ENCODE assay signal across 1 cellular context in genomic region chr11:96162816-96163499, GRCh38.
TF ChIP-seq lines count a peak whose summit lies in the region.

No MANE protein-coding gene starts in this region.

TF ChIP-seq in IMR-90, 13 proteins besides CTCF, POLR2A, EP300 and RAD21:
- TF ChIP-seq CEBPB (IDR thresholded peaks at IDR 0.05; ENCODE audit: low read depth, low read length) (peak; percentile 36; the same call in 1 of the 2 replicates), ELK1 (IDR thresholded peaks at IDR 0.05; ENCODE audit: borderline replicate concordance, low read depth, low read length) (no peak), CHD1 (IDR thresholded peaks at IDR 0.05; ENCODE audit: low read depth, low read length) (no peak), FOS (IDR thresholded peaks at IDR 0.05; ENCODE audit: low read depth, low read length) (no peak), RFX5 (IDR thresholded peaks at IDR 0.05; ENCODE audit: low read depth, low read length) (no peak), SMC3 (IDR thresholded peaks at IDR 0.05; ENCODE audit: low read depth, low read length) (no peak), MAZ (IDR thresholded peaks at IDR 0.05; ENCODE audit: borderline replicate concordance, low read depth, low read length) (no peak), NFE2L2 (IDR thresholded peaks at IDR 0.05; ENCODE audit: low read depth, low read length) (no peak), BHLHE40 (IDR thresholded peaks at IDR 0.05; ENCODE audit: low read depth, low read length) (no peak; the same call in 1 of the 2 replicates), RCOR1 (IDR thresholded peaks at IDR 0.05; ENCODE audit: insufficient replicate concordance, low read length) (no peak), MXI1 (IDR thresholded peaks at IDR 0.05; ENCODE audit: borderline replicate concordance, low read depth, low read length) (no peak), MAFK (IDR thresholded peaks at IDR 0.05; ENCODE audit: low read depth, low read length) (peak; percentile 40; the same call in 1 of the 2 replicates)
- TF ChIP-seq, protein P1, sequence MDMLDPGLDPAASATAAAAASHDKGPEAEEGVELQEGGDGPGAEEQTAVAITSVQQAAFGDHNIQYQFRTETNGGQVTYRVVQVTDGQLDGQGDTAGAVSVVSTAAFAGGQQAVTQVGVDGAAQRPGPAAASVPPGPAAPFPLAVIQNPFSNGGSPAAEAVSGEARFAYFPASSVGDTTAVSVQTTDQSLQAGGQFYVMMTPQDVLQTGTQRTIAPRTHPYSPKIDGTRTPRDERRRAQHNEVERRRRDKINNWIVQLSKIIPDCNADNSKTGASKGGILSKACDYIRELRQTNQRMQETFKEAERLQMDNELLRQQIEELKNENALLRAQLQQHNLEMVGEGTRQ (IDR thresholded peaks at IDR 0.05; ENCODE audit: low read depth, low read length), result no peak
TF ChIP-seq in IMR-90: peak in this region for 2.
